In genomic region chrX:6777211-6778002, GRCh38 we compare ENCODE assay signal across 14 cellular contexts.
DNase-seq lines count a peak whose midpoint lies in the region; ATAC-seq and TF ChIP-seq lines count a peak whose summit lies in the region.
"Had no signal": no experiment of that assay in that cellular context is flagged by ENCODE, and none has a peak within 500 bp of the region (broad histone marks: within the 10 kb centered on the region; RNA-seq: fewer than 3 reads in every experiment).

No MANE protein-coding gene starts in this region.

- peak overlapping the region; percentile 75 for H3K27ac ChIP-seq in MM.1S (ENCODE audit: low read length)

- no peaks in the 10 kb centered on the region for H3K9me2 ChIP-seq in MM.1S (replicated peaks; ENCODE audit: insufficient read depth, low read length)

- DNase-seq in GM12864 (ENCODE audit: low read depth), result peak; percentile 10
- DNase-seq in MM.1S, result peak; percentile 35
- DNase-seq in 8988T, result no peak
- no peak for DNase-seq in GM03348 (ENCODE audit: low spot score)
- DNase-seq in activated CD4-positive, alpha-beta T cell treated with anti-CD3 and anti-CD28 coated beads for 1 hour, result no peak
- DNase-seq in activated naive CD4-positive, alpha-beta T cell treated with anti-CD3 and anti-CD28 coated beads, Interleukin-2, amount 50 U/mL, for 72 hours (ENCODE audit: low spot score in 2 of 2), result no peak
- DNase-seq: activated CD4-positive, alpha-beta memory T cell treated with anti-CD3 and anti-CD28 coated beads, Interleukin-2, amount 10 ng/mL, durations not matched to agents 7 days and 5 days; islet precursor cell; NCI-H1105 treated with DMSO at 0.1 percent for 48 hours; SIG-M5; stimulated activated naive B cell treated with anti-CD40 and anti-IgM and Interleukin-4, amounts not matched to agents 10 μg/mL and 1 μg/mL and 100 μg/mL, for 72 hours had no signal

- peak overlapping the region; percentile 39 for H3K4me2 ChIP-seq in MM.1S (ENCODE audit: low read depth, low read length)

- no peak overlapping the region for H3K27ac Mint-ChIP-seq in activated naive CD4-positive, alpha-beta T cell treated with anti-CD3 and anti-CD28 coated beads, Interleukin-2, amount 50 U/mL, for 72 hours
- H3K27ac Mint-ChIP-seq: activated CD4-positive, alpha-beta memory T cell treated with anti-CD3 and anti-CD28 coated beads, Interleukin-2, amount 10 ng/mL, durations not matched to agents 7 days and 5 days; activated T-helper 1 cell treated with anti-CD3 and anti-CD28 coated beads, Interleukin-12 subunit alpha, Interleukin-12 subunit beta, Interleukin-2, Interleukin-4 antibody, amounts not matched to agents 30 ng/mL and 10 ng/mL and 1 ng/mL, durations not matched to agents 14 hours and 24 hours and 36 hours; stimulated activated naive B cell treated with anti-CD40 and anti-IgM and Interleukin-4, amounts not matched to agents 10 μg/mL and 1 μg/mL and 100 μg/mL, for 72 hours had no signal

- no peaks in the 10 kb centered on the region for H3K36me3 ChIP-seq in MM.1S (replicated peaks; ENCODE audit: insufficient read depth, low read length)

- peaks cover 18% of the 10 kb centered on the region for H3K4me1 ChIP-seq in MM.1S (ENCODE audit: low read length)

- peak; percentile 43 for ATAC-seq in GM19463 (IDR thresholded peaks at IDR 0.05; ENCODE audit: unreplicated experiment)
- ATAC-seq in HG02981 (IDR thresholded peaks at IDR 0.05; ENCODE audit: unreplicated experiment), result peak; percentile 67
- no peak for ATAC-seq in activated naive CD4-positive, alpha-beta T cell treated with anti-CD3 and anti-CD28 coated beads, Interleukin-2, amount 50 U/mL, for 72 hours
- ATAC-seq: stimulated activated naive B cell treated with anti-CD40 and anti-IgM and Interleukin-4, amounts not matched to agents 10 μg/mL and 1 μg/mL and 100 μg/mL, for 72 hours had no signal

- H3K9me3 ChIP-seq in MM.1S (replicated peaks; ENCODE audit: insufficient read depth, low read length), result no peaks in the 10 kb centered on the region

- TF ChIP-seq CTCF in GM12864 (IDR thresholded peaks at IDR 0.05; ENCODE audit: low read depth, low read length, missing control alignments) (no peak), MM.1S (IDR thresholded peaks at IDR 0.05; ENCODE audit: low read length) (no peak)

- H3K4me3 ChIP-seq in GM12864 (ENCODE audit: low read depth, low read length), result no peak overlapping the region
- no peak overlapping the region for H3K4me3 ChIP-seq in MM.1S (ENCODE audit: low read length)

- no peaks in the 10 kb centered on the region for H3F3A ChIP-seq in MM.1S (ENCODE audit: insufficient read depth, low read length)

- H2AFZ ChIP-seq in MM.1S (ENCODE audit: low read length), result peak overlapping the region; percentile 60; the same call in 1 of the 2 replicates

- H4K20me1 ChIP-seq in MM.1S (ENCODE audit: insufficient read depth, low read length), result no peaks in the 10 kb centered on the region

- H3K79me2 ChIP-seq in MM.1S (ENCODE audit: low read length), result no peaks in the 10 kb centered on the region

- peak overlapping the region; percentile 12; the same call in 1 of the 2 replicates for H3K9ac ChIP-seq in MM.1S (ENCODE audit: low read length)

- H3K36me3 Mint-ChIP-seq in activated naive CD4-positive, alpha-beta T cell treated with anti-CD3 and anti-CD28 coated beads, Interleukin-2, amount 50 U/mL, for 72 hours, result no peaks in the 10 kb centered on the region
- H3K36me3 Mint-ChIP-seq: stimulated activated naive B cell treated with anti-CD40 and anti-IgM and Interleukin-4, amounts not matched to agents 10 μg/mL and 1 μg/mL and 100 μg/mL, for 72 hours had no signal

- H3K9me3 Mint-ChIP-seq in activated naive CD4-positive, alpha-beta T cell treated with anti-CD3 and anti-CD28 coated beads, Interleukin-2, amount 50 U/mL, for 72 hours, result no peaks in the 10 kb centered on the region
- H3K9me3 Mint-ChIP-seq: activated CD4-positive, alpha-beta memory T cell treated with anti-CD3 and anti-CD28 coated beads, Interleukin-2, amount 10 ng/mL, durations not matched to agents 7 days and 5 days; activated T-helper 1 cell treated with anti-CD3 and anti-CD28 coated beads, Interleukin-12 subunit alpha, Interleukin-12 subunit beta, Interleukin-2, Interleukin-4 antibody, amounts not matched to agents 30 ng/mL and 10 ng/mL and 1 ng/mL, durations not matched to agents 14 hours and 24 hours and 36 hours; stimulated activated naive B cell treated with anti-CD40 and anti-IgM and Interleukin-4, amounts not matched to agents 10 μg/mL and 1 μg/mL and 100 μg/mL, for 72 hours had no signal

- H3K27me3 ChIP-seq in MM.1S (replicated peaks; ENCODE audit: insufficient read depth, low read length), result no peaks in the 10 kb centered on the region

Comparison
In these comparisons a context has a peak if more than half of its experiments do, and no peak if none do; other contexts are left out.
1. DNase-seq: peak in GM12864 (single experiment) and MM.1S (single experiment); none in 8988T (single experiment), GM03348 (single experiment), activated CD4-positive, alpha-beta T cell treated with anti-CD3 and anti-CD28 coated beads for 1 hour (single experiment) and activated naive CD4-positive, alpha-beta T cell treated with anti-CD3 and anti-CD28 coated beads, Interleukin-2, amount 50 U/mL, for 72 hours (0 of 2).
2. ATAC-seq: peak in GM19463 (single experiment) and HG02981 (single experiment); none in activated naive CD4-positive, alpha-beta T cell treated with anti-CD3 and anti-CD28 coated beads, Interleukin-2, amount 50 U/mL, for 72 hours (0 of 2).